In genomic region chr6:68052234-68052633, GRCh38 we compare ENCODE assay signal across 8 cellular contexts.
"Had no signal": no experiment of that assay in that cellular context is flagged by ENCODE, and none has a peak within 500 bp of the region (broad histone marks: within the 10 kb centered on the region; RNA-seq: fewer than 3 reads in every experiment).

No MANE protein-coding gene starts in this region.

- H2AFZ ChIP-seq: GM23248 had no signal

- H3K4me3 ChIP-seq: GM23248, HAP-1 had no signal

- H3K9ac ChIP-seq: GM23248 had no signal

- H3K36me3 ChIP-seq: HAP-1 had no signal

- DNase-seq: GM23248, GOT3, H7, HFFc6 had no signal

- H3K27ac ChIP-seq: GM23248, HL-60 had no signal

- H3K4me1 Mint-ChIP-seq: IgD-negative memory B cell had no signal

- H3K4me1 ChIP-seq: HAP-1 had no signal

- H3K9me3 ChIP-seq: HAP-1 had no signal

- H3K4me3 Mint-ChIP-seq: HFFc6, IgD-negative memory B cell had no signal

- H3K36me3 Mint-ChIP-seq: IgD-negative memory B cell had no signal

- H3K27ac Mint-ChIP-seq: HFFc6, IgD-negative memory B cell had no signal

- ATAC-seq: HCT116 had no signal

- H3K27me3 Mint-ChIP-seq: IgD-negative memory B cell had no signal
